9 cellular contexts compared by ENCODE assay signal in genomic region chr16:20676268-20676828, GRCh38. TPM values are rescaled to one million over a fixed set of nuclear protein-coding genes. Genes with fewer than 3 reads are reported as not detected.
DNase-seq lines count a peak whose midpoint lies in the region; ATAC-seq and TF ChIP-seq lines count a peak whose summit lies in the region.
"Had no signal": no experiment of that assay in that cellular context is flagged by ENCODE, and none has a peak within 500 bp of the region (broad histone marks: within the 10 kb centered on the region; RNA-seq: fewer than 3 reads in every experiment).

No MANE protein-coding gene starts in this region.

- no peak for TF ChIP-seq CTCF in heart left ventricle (IDR thresholded peaks at IDR 0.05)
- TF ChIP-seq CTCF in lower leg skin (IDR thresholded peaks at IDR 0.05), result no peak
- no peak for TF ChIP-seq CTCF in uterus (IDR thresholded peaks at IDR 0.05)

- H3K27me3 Mint-ChIP-seq in activated naive CD8-positive, alpha-beta T cell treated with anti-CD3 and anti-CD28 coated beads for 36 hours, result no peaks in the 10 kb centered on the region

- H3K4me3 ChIP-seq in heart left ventricle, result peak overlapping the region in 10 of 12 donors; percentile 42 to 63 (median 53)
- peak overlapping the region; percentile 12 for H3K4me3 ChIP-seq in lower leg skin (ENCODE audit: low read depth, poor library complexity, severe bottlenecking)
- H3K4me3 ChIP-seq in uterus, result peak overlapping the region; percentile 39 to 78

- peak in 2 of 5 donors; percentile 18 to 34 for DNase-seq in heart left ventricle
- no peak for DNase-seq in cardiac septum (ENCODE audit: low spot score)
- no peak for DNase-seq in activated naive CD8-positive, alpha-beta T cell treated with anti-CD3 and anti-CD28 coated beads for 36 hours
- DNase-seq in lower leg skin (ENCODE audit: low spot score in 2 of 2), result no peak
- peak; percentile 29 to 54 for DNase-seq in uterus
- DNase-seq in 8988T, result no peak
- no peak for DNase-seq in substantia nigra (lab: John Stamatoyannopoulos, UW)

- H3K9me3 ChIP-seq in heart left ventricle (no peaks in the 10 kb centered on the region), uterus (no peaks in the 10 kb centered on the region)

- TF ChIP-seq POLR2A in heart left ventricle (IDR thresholded peaks at IDR 0.05) (no peak), lower leg skin (IDR thresholded peaks at IDR 0.05) (no peak), uterus (IDR thresholded peaks at IDR 0.05) (no peak)

- H3K36me3 Mint-ChIP-seq in activated naive CD8-positive, alpha-beta T cell treated with anti-CD3 and anti-CD28 coated beads for 36 hours, result no peaks in the 10 kb centered on the region

- H3K27me3 ChIP-seq in heart left ventricle (no peaks in the 10 kb centered on the region), uterus (no peaks in the 10 kb centered on the region)

- H3K9me3 Mint-ChIP-seq in activated naive CD8-positive, alpha-beta T cell treated with anti-CD3 and anti-CD28 coated beads for 36 hours, result no peaks in the 10 kb centered on the region

- ATAC-seq in heart left ventricle, result peak in 2 of 4 donors; percentile 35 to 39
- ATAC-seq in HG03520 (IDR thresholded peaks at IDR 0.05; ENCODE audit: unreplicated experiment), result no peak

- H3K4me1 ChIP-seq in heart left ventricle (peaks cover 0 to 41% (median 15%) of the 10 kb centered on the region in 12 donors), uterus (peaks cover 0 to 4% of the 10 kb centered on the region in 2 donors)

- peaks cover 34% of the 10 kb centered on the region for H3K4me1 Mint-ChIP-seq in activated naive CD8-positive, alpha-beta T cell treated with anti-CD3 and anti-CD28 coated beads for 36 hours

- intact Hi-C loops in heart left ventricle (cut with DNase I), result no loop called here
- intact Hi-C loops in cardiac septum (cut with DNase I), result no loop called here
- intact Hi-C loops in lower leg skin (cut with DNase I; ENCODE audit: low total_unique reads), result no loop called here
- intact Hi-C loops in uterus (cut with DNase I; ENCODE audit: low total_unique reads), result no loop called here

- H3K4me3 Mint-ChIP-seq in activated naive CD8-positive, alpha-beta T cell treated with anti-CD3 and anti-CD28 coated beads for 36 hours, result peak overlapping the region; percentile 77

- H3K27ac ChIP-seq in heart left ventricle (peak overlapping the region in 8 of 12 donors; percentile 15 to 77 (median 59)), uterus (peak overlapping the region; percentile 89 to 94), substantia nigra (ENCODE audit: low read depth, low read length, poor library complexity, severe bottlenecking) (no peak overlapping the region)

- peak overlapping the region; percentile 82 for H3K27ac Mint-ChIP-seq in activated naive CD8-positive, alpha-beta T cell treated with anti-CD3 and anti-CD28 coated beads for 36 hours

- WGBS in heart left ventricle, 4 donors, result 33 to 47% (median 42%) methylated on average over 4 of the region's 4 CpGs
- 14 to 19% methylated on average over 4 of the region's 4 CpGs for WGBS in lower leg skin, 2 donors

- H3K36me3 ChIP-seq in heart left ventricle (peaks cover 0 to 3% (median 0%) of the 10 kb centered on the region in 9 donors), uterus (no peaks in the 10 kb centered on the region)

RNA-seq across cellular contexts. Expression of gene ACSM1, which starts 21.1 kb away (rescaled TPM):
- total RNA-seq in heart left ventricle (under 1 TPM in 3 of 9 donors, not detected in 6; 0.14 to 0.43 (median 0.18) TPM), cardiac septum (0.16 TPM), lower leg skin (1 to 10 TPM in 1 of 4 donors, under 1 TPM in 3; 0.49 to 1.1 (median 0.57) TPM), uterus (1 to 10 TPM in 2 of 4 donors, under 1 TPM in 2; 0.14 to 4.7 (median 1.9) TPM)
- polyA plus RNA-seq in heart left ventricle, result under 1 TPM; 0.06 to 0.11 TPM
- total RNA-seq in activated naive CD8-positive, alpha-beta T cell treated with anti-CD3 and anti-CD28 coated beads for 36 hours, result under 1 TPM in 1 of 2 experiments, not detected in 1; 0.16 TPM
- polyA plus RNA-seq: neural cell had no signal

Comparison
In these comparisons a context has a peak if more than half of its experiments do, and no peak if none do; other contexts are left out.
1. DNase-seq: peak in uterus (2 of 2); none in cardiac septum (single experiment), activated naive CD8-positive, alpha-beta T cell treated with anti-CD3 and anti-CD28 coated beads for 36 hours (single experiment), lower leg skin (0 of 2), 8988T (single experiment) and substantia nigra (0 of 49).
2. Peak in every context shown above with its lines, with median percentiles within 50 percentile points of each other: H3K4me3 ChIP-seq.